ENCODE assay signal across 6 cellular contexts in the genomic region with DNA sequence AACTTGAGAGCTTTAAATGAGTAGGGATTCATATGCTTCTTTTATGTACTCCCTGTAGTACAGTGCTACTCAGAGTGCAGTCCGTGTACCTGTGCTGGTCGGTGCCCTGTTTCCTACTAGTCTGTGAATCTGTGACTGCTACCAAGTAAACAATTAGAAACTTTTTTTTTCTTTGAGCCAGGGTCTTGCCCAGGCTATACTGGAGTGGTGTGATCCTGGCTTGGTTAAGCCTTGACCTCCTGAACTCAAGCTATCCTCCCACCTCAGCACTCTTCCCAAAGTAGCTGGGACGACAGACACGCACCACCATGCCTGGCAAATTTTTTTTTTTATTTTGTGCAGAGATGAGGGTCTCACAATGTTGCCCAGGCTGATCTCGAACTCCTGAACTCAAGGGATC. TPM values are rescaled to one million over a fixed set of nuclear protein-coding genes. Genes with fewer than 3 reads are reported as not detected.
"Had no signal": no experiment of that assay in that cellular context is flagged by ENCODE, and none has a peak within 500 bp of the region (broad histone marks: within the 10 kb centered on the region; RNA-seq: fewer than 3 reads in every experiment).

No MANE protein-coding gene starts in this region.

- H3K36me3 Mint-ChIP-seq: IgD-negative memory B cell had no signal

- DNase-seq: GM23248, GOT3, H7, HCEC 1CT, KBM-7 had no signal

- H3K27ac ChIP-seq: GM23248 had no signal

- H3K27ac Mint-ChIP-seq: IgD-negative memory B cell had no signal

- H3K9ac ChIP-seq: GM23248 had no signal

- H3K4me3 ChIP-seq: GM23248 had no signal

- H2AFZ ChIP-seq: GM23248 had no signal

- H3K4me3 Mint-ChIP-seq: IgD-negative memory B cell had no signal

RNA-seq across cellular contexts. Expression of gene GPC3, which starts 6.4 kb away (rescaled TPM):
- total RNA-seq: GM23248 had no signal
- polyA plus RNA-seq: GM23248 had no signal
